ENCODE assay signal across 21 cellular contexts in the genomic region with DNA sequence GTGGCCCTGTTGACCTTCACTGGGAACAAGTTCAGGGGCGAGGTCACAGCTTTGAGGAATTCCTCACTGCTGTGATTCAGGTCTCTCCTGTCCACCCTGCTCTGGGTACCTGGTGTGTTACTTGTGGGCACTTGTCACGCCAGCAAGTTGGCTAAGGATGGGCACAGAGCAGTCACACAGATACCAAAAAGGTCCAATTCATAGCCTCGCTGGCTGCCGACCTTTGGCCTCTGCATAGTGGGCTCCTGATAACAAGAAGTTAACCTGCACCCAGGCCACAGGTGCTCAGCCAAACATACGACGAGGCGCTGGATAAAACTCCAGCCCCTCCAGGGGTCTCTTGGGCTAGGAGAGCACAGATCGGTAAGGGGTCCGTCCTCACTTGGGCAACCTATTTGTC. TPM values are rescaled to one million over a fixed set of nuclear protein-coding genes. Genes with fewer than 3 reads are reported as not detected.
DNase-seq lines count a peak whose midpoint lies in the region; ATAC-seq and TF ChIP-seq lines count a peak whose summit lies in the region.
"Had no signal": no experiment of that assay in that cellular context is flagged by ENCODE, and none has a peak within 500 bp of the region (broad histone marks: within the 10 kb centered on the region; RNA-seq: fewer than 3 reads in every experiment).

No MANE protein-coding gene starts in this region.

- no peaks in the 10 kb centered on the region for H3K9me3 ChIP-seq in liver (ENCODE audit: control insufficient read depth in 4 of 4, low read length in 3 of 4)
- no peaks in the 10 kb centered on the region for H3K9me3 ChIP-seq in osteoblast (ENCODE audit: low read depth, low read length)
- H3K9me3 ChIP-seq: BLaER1, Caco-2 had no signal

- H2AFZ ChIP-seq in osteoblast (ENCODE audit: low read length), result no peak overlapping the region
- H2AFZ ChIP-seq: GM23248 had no signal

- peak overlapping the region in 1 of 2 donors; percentile 7 for H3K27ac ChIP-seq in liver (ENCODE audit: low read depth in 1 of 2, low read length in 2 of 2)
- no peak overlapping the region for H3K27ac ChIP-seq in osteoblast (ENCODE audit: low read depth, low read length)
- H3K27ac ChIP-seq: 22Rv1, BLaER1, C4-2B, GM23248 had no signal

- TF ChIP-seq RAD21 in liver (IDR thresholded peaks at IDR 0.05), result no peak

- no peak overlapping the region for H3K9ac ChIP-seq in liver (ENCODE audit: low read depth in 1 of 2, low read length in 2 of 2)
- H3K9ac ChIP-seq: BLaER1, GM23248 had no signal

- H3K4me3 ChIP-seq in liver (ENCODE audit: low read depth in 1 of 3, low read length in 3 of 3) (no peak overlapping the region), osteoblast (ENCODE audit: insufficient read depth, low read length) (no peak overlapping the region)
- H3K4me3 ChIP-seq: BLaER1, GM12878, GM23248 had no signal

- H3K4me1 ChIP-seq in liver (ENCODE audit: control insufficient read depth in 4 of 4, insufficient read depth in 4 of 4, low read length in 3 of 4) (peaks cover 0 to 2% (median 0%) of the 10 kb centered on the region in 4 donors), osteoblast (ENCODE audit: insufficient read depth, low read length) (no peaks in the 10 kb centered on the region)
- H3K4me1 ChIP-seq: Caco-2 had no signal

- TF ChIP-seq CTCF in liver (IDR thresholded peaks at IDR 0.05; ENCODE audit: low read depth, low read length, missing input control) (no peak), osteoblast (IDR thresholded peaks at IDR 0.05; ENCODE audit: extremely low read depth, low read depth, low read length) (no peak)

- H3K27me3 ChIP-seq in liver (ENCODE audit: control insufficient read depth in 4 of 4, insufficient read depth in 4 of 4, low read length in 3 of 4) (no peaks in the 10 kb centered on the region), osteoblast (ENCODE audit: insufficient read depth, low read length) (no peaks in the 10 kb centered on the region)
- H3K27me3 ChIP-seq: BLaER1 had no signal

- 52% methylated on average over 9 of the region's 9 CpGs for WGBS in liver

- H3K79me2 ChIP-seq in osteoblast (ENCODE audit: insufficient read depth, low read length), result no peaks in the 10 kb centered on the region

- H3K4me2 ChIP-seq in osteoblast (ENCODE audit: insufficient read depth, low read length), result no peak overlapping the region
- H3K4me2 ChIP-seq: BLaER1 had no signal

- intact Hi-C loops in Right ventricle myocardium inferior (cut with DNase I) (no loop called here), cardiac septum (cut with DNase I) (no loop called here)

- peak; percentile 3 for ATAC-seq in Right ventricle myocardium inferior
- ATAC-seq: CD8-positive, alpha-beta T cell had no signal

- DNase-seq in Right ventricle myocardium inferior (ENCODE audit: missing footprints) (no peak), cardiac septum (ENCODE audit: low spot score) (no peak), osteoblast (ENCODE audit: insufficient read length, low spot score, missing footprints) (peak; percentile 50), DMS79 treated with DMSO at 0.1 percent for 48 hours (lab: John Stamatoyannopoulos, UW) (no peak)
- no peak for DNase-seq in activated effector memory CD4-positive, alpha-beta T cell treated with Interleukin-2 at 50 U/mL for 16 hours
- DNase-seq: CD4-positive, CD25-positive, alpha-beta regulatory T cell; CD8-positive, alpha-beta T cell; DMS153; EL; GDM1; HCEC 1CT had no signal

- H4K20me1 ChIP-seq in osteoblast (ENCODE audit: insufficient read depth, low read length), result no peaks in the 10 kb centered on the region
- H4K20me1 ChIP-seq: BLaER1 had no signal

- H3K36me3 ChIP-seq in liver (ENCODE audit: control insufficient read depth in 4 of 4, insufficient read depth in 3 of 4, low read depth in 1 of 4, low read length in 3 of 4) (peaks cover 0 to 48% (median 19%) of the 10 kb centered on the region in 4 donors), osteoblast (ENCODE audit: insufficient read depth, low read length) (peaks cover 3% of the 10 kb centered on the region)

TF ChIP-seq in liver, 16 proteins besides CTCF, POLR2A, EP300 and RAD21:
- no peak for TF ChIP-seq TAF1 (conservative IDR thresholded peaks at IDR 0.05)
- TF ChIP-seq, protein P1, sequence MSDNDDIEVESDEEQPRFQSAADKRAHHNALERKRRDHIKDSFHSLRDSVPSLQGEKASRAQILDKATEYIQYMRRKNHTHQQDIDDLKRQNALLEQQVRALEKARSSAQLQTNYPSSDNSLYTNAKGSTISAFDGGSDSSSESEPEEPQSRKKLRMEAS (IDR thresholded peaks at IDR 0.05), result no peak
- no peak for TF ChIP-seq REST (IDR thresholded peaks at IDR 0.05)
- TF ChIP-seq RXRA (IDR thresholded peaks at IDR 0.05), result no peak
- TF ChIP-seq ATF3 (IDR thresholded peaks at IDR 0.05), result no peak
- peak; percentile 61 for TF ChIP-seq NR2F2 (IDR thresholded peaks at IDR 0.05)
- peak in 1 of 2 donors; percentile 12 for TF ChIP-seq EGR1 (IDR thresholded peaks at IDR 0.05; ENCODE audit: low read depth in 2 of 2)
- TF ChIP-seq HNF4A (conservative IDR thresholded peaks at IDR 0.05), result peak; percentile 23 to 36

RNA-seq across cellular contexts. Expression of gene SDS, which starts 11.1 kb away (rescaled TPM):
- not detected for total RNA-seq in Right ventricle myocardium inferior
- 0.81 TPM for total RNA-seq in cardiac septum
- 10 to 100 TPM in 1 of 2 donors, under 1 TPM in 1; 0.65 to 70.4 TPM for total RNA-seq in liver
- polyA plus RNA-seq in liver, result 100 to 1,000 TPM in 1 of 2 donors, 10 to 100 TPM in 1; 85.3 to 433 TPM
- under 0.01 TPM in 1 of 2 replicates, not detected in the other for total RNA-seq in osteoblast
- total RNA-seq: B cell; Caco-2; CD4-positive, CD25-positive, alpha-beta regulatory T cell; CD8-positive, alpha-beta T cell; GM23248; H1 had no signal
- polyA plus RNA-seq: AG04450; CD4-positive, CD25-positive, alpha-beta regulatory T cell; GM12878; GM23248 had no signal

RNA-seq across cellular contexts. Expression of gene SDSL, which starts 29.6 kb away (rescaled TPM):
- total RNA-seq in Right ventricle myocardium inferior, result 8.5 TPM
- 11.5 TPM for total RNA-seq in cardiac septum
- total RNA-seq in liver, result 10 to 100 TPM; 22.4 to 25.9 TPM
- polyA plus RNA-seq in liver, result 10 to 100 TPM; 41.4 to 93.1 TPM
- 6.5 TPM in 2 replicates for total RNA-seq in osteoblast
- total RNA-seq: CD4-positive, CD25-positive, alpha-beta regulatory T cell; CD8-positive, alpha-beta T cell had no signal

RNA-seq across cellular contexts. Expression of gene PLBD2, which starts 34.2 kb away (rescaled TPM):
- total RNA-seq in Right ventricle myocardium inferior (40.3 TPM), cardiac septum (30.8 TPM), liver (10 to 100 TPM; 21.5 to 31.2 TPM), osteoblast (64.8 and 69.1 TPM in 2 replicates)
- polyA plus RNA-seq in liver, result 10 to 100 TPM; 12.1 to 17.7 TPM

RNA-seq across cellular contexts. Expression of gene SLC8B1, which starts 57.7 kb away (rescaled TPM):
- total RNA-seq in Right ventricle myocardium inferior, result 13.3 TPM
- 11.0 TPM for total RNA-seq in cardiac septum
- total RNA-seq in liver, result 10 to 100 TPM; 13.7 to 23.8 TPM
- 10 to 100 TPM in 1 of 2 donors, 1 to 10 TPM in 1; 9.9 to 14.7 TPM for polyA plus RNA-seq in liver
- total RNA-seq in osteoblast, result 16.5 and 19.5 TPM in 2 replicates
